ENCODE assay signal across 8 cellular contexts in genomic region chr4:142126890-142127497, GRCh38.
A peak's percentile ranks its signal among the peaks of the same experiment; 100 is the strongest.
DNase-seq lines count a peak whose midpoint lies in the region; ATAC-seq and TF ChIP-seq lines count a peak whose summit lies in the region.

No MANE protein-coding gene starts in this region.

- TF ChIP-seq CTCF in AG10803 (conservative IDR thresholded peaks at IDR 0.05; ENCODE audit: low read length), result peak; percentile 92

- H3K36me3 Mint-ChIP-seq in effector memory CD8-positive, alpha-beta T cell (ENCODE audit: insufficient read depth), result peaks cover 14% of the 10 kb centered on the region

- H3K27ac Mint-ChIP-seq in effector memory CD8-positive, alpha-beta T cell, result no peak overlapping the region

- H3K9me3 Mint-ChIP-seq in effector memory CD8-positive, alpha-beta T cell, result no peaks in the 10 kb centered on the region

- H3K4me3 Mint-ChIP-seq in effector memory CD8-positive, alpha-beta T cell, result no peak overlapping the region

- ATAC-seq in GM18517 (IDR thresholded peaks at IDR 0.05; ENCODE audit: unreplicated experiment) (peak; percentile 81), HG03064 (IDR thresholded peaks at IDR 0.05; ENCODE audit: low read depth, unreplicated experiment) (peak; percentile 67)
- peak; percentile 72 for ATAC-seq in effector memory CD8-positive, alpha-beta T cell (replicated peaks)

- H3K27me3 Mint-ChIP-seq in effector memory CD8-positive, alpha-beta T cell, result no peaks in the 10 kb centered on the region

- DNase-seq in AG10803 (ENCODE audit: low read depth), result peak; percentile 79
- peak; percentile 7 for DNase-seq in NCI-H510A (lab: John Stamatoyannopoulos, UW)
- DNase-seq in activated CD4-positive, alpha-beta T cell treated with anti-CD3 and anti-CD28 coated beads, Interleukin-2, amount 50 U/mL, for 1 hour, result peak; percentile 58
- DNase-seq in effector memory CD8-positive, alpha-beta T cell, result peak; percentile 51 to 61 (median 57)
- peak; percentile 52 for DNase-seq in middle frontal gyrus (ENCODE audit: extremely low spot score, low spot score)
- peak; percentile 11 to 73 (median 52) for DNase-seq in stimulated activated naive CD4-positive, alpha-beta T cell (lab: John Stamatoyannopoulos, UW)

- H3K4me3 ChIP-seq in AG10803 (ENCODE audit: low read length), result no peak overlapping the region

- peaks cover 2 to 12% of the 10 kb centered on the region in 2 donors for H3K4me1 Mint-ChIP-seq in effector memory CD8-positive, alpha-beta T cell (ENCODE audit: low read depth in 2 of 2)

Comparison
In these comparisons a context has a peak if more than half of its experiments do, and no peak if none do; other contexts are left out.
1. DNase-seq: peak in every context shown above with its lines; median percentile 79 in AG10803; 58 in activated CD4-positive, alpha-beta T cell treated with anti-CD3 and anti-CD28 coated beads, Interleukin-2, amount 50 U/mL, for 1 hour; 57 in effector memory CD8-positive, alpha-beta T cell; 52 in stimulated activated naive CD4-positive, alpha-beta T cell; 52 in middle frontal gyrus; 7 in NCI-H510A.